1 cellular context compared by ENCODE assay signal in genomic region chr22:36583546-36583945, GRCh38.
TF ChIP-seq lines count a peak whose summit lies in the region.

No MANE protein-coding gene starts in this region.

TF ChIP-seq in H1, 55 proteins besides CTCF, POLR2A, EP300 and RAD21:
- TF ChIP-seq RBBP5 (IDR thresholded peaks at IDR 0.05; ENCODE audit: borderline replicate concordance, low read depth, low read length) (no peak), NANOG (IDR thresholded peaks at IDR 0.05; ENCODE audit: insufficient read depth, low read depth, low read length, poor library complexity, severe bottlenecking) (no peak), ASH2L (IDR thresholded peaks at IDR 0.05; ENCODE audit: low read length) (no peak), SP1 (IDR thresholded peaks at IDR 0.05; ENCODE audit: low read depth, low read length) (no peak)
